In the genomic region with DNA sequence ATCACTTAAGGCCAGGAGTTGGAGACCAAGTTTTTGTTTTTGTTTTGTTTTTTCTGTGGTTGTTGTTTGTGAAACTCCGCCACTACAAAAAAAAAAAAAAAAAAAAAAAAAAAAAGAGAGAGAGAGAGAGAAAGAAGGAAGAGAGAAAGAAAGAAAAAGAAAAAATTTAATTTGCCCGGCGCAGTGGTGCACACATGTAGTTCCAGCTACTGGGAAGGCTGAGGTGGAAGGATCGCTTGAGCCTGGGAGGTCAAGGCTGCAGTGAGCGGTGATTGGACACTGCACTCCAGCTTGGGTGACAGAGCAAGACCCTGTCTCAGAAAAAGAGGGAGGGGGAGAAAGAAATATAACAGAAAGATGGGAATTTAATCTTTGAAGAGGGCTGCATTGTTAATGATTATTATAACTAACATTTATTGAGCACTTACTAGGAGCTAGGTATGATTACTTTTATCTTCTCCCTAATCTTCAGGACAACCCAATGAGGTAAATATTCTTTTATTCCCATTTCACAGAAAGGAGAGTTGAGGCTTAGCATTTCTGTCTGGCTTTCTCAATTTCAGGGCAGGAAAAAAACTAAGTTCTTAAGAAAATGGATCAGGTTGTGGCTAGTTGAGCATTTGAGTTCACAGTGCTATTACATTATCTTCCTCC, we compare ENCODE assay signal across 8 cellular contexts. TPM values are rescaled to one million over a fixed set of nuclear protein-coding genes. Genes with fewer than 3 reads are reported as not detected.
DNase-seq lines count a peak whose midpoint lies in the region; ATAC-seq and TF ChIP-seq lines count a peak whose summit lies in the region.

No MANE protein-coding gene starts in this region.

- peak overlapping the region; percentile 87 to 98 for H3K27ac Mint-ChIP-seq in natural killer cell treated with Interleukin-12 subunit alpha and Interleukin-12 subunit beta and Interleukin-15 and Interleukin-18, amount 100 ng/mL, for 72 hours

- DNase-seq in AG04450 (ENCODE audit: low read depth, low spot score) (no peak), caudate nucleus (lab: John Stamatoyannopoulos, UW) (no peak), midbrain (lab: John Stamatoyannopoulos, UW) (no peak), GM10266 (ENCODE audit: extremely low spot score) (no peak), NCI-H2107 treated with DMSO at 0.1 percent for 48 hours (lab: John Stamatoyannopoulos, UW; ENCODE audit: unreplicated experiment) (no peak), AML-193 (lab: John Stamatoyannopoulos, UW) (no peak)
- DNase-seq in natural killer cell treated with Interleukin-12 subunit alpha and Interleukin-12 subunit beta and Interleukin-15 and Interleukin-18, amount 100 ng/mL, for 72 hours (ENCODE audit: low spot score), result no peak

- no peaks in the 10 kb centered on the region for H3K9me3 Mint-ChIP-seq in natural killer cell treated with Interleukin-12 subunit alpha and Interleukin-12 subunit beta and Interleukin-15 and Interleukin-18, amount 100 ng/mL, for 72 hours

- H3K4me3 ChIP-seq in AG04450 (ENCODE audit: low read depth, low read length), result peak overlapping the region; percentile 77
- H3K4me3 ChIP-seq in HUES48 (ENCODE audit: low read depth, low read length), result peak overlapping the region; percentile 97

- no peaks in the 10 kb centered on the region for H3K9me3 ChIP-seq in AG04450 (ENCODE audit: control insufficient read depth, insufficient read depth, low read length)
- no peaks in the 10 kb centered on the region for H3K9me3 ChIP-seq in HUES48 (ENCODE audit: control insufficient read depth, insufficient read depth, low read length)

- H3K36me3 ChIP-seq in HUES48 (ENCODE audit: control insufficient read depth, insufficient read depth, low read length), result peaks cover 43% of the 10 kb centered on the region

- H3K9ac ChIP-seq in HUES48 (ENCODE audit: low read depth, low read length), result no peak overlapping the region

- CTCF ChIA-PET in AG04450 (lab: Charles Lee), result interaction anchor here (0.9 to 3.8 kb wide), 4 partner anchors 9 to 583 kb away, joined by 3 to 47 read pairs (median 8); partner anchors contain the start of gene LSM11

- H3K4me1 Mint-ChIP-seq in natural killer cell treated with Interleukin-12 subunit alpha and Interleukin-12 subunit beta and Interleukin-15 and Interleukin-18, amount 100 ng/mL, for 72 hours (ENCODE audit: low read depth in 2 of 2), result peaks cover 15 to 19% of the 10 kb centered on the region in 2 donors

- no peaks in the 10 kb centered on the region for H3K27me3 ChIP-seq in AG04450 (ENCODE audit: control insufficient read depth, insufficient read depth, low read length)
- H3K27me3 ChIP-seq in HUES48 (ENCODE audit: control insufficient read depth, insufficient read depth, low read length), result no peaks in the 10 kb centered on the region

- no peak for TF ChIP-seq CTCF in AG04450 (IDR thresholded peaks at IDR 0.05; ENCODE audit: low read depth, low read length)
- no peak for TF ChIP-seq CTCF in GM10266 (IDR thresholded peaks at IDR 0.05; ENCODE audit: control insufficient read depth, insufficient read depth, low read depth, missing control alignments)

- H3K36me3 Mint-ChIP-seq in natural killer cell treated with Interleukin-12 subunit alpha and Interleukin-12 subunit beta and Interleukin-15 and Interleukin-18, amount 100 ng/mL, for 72 hours, result peaks cover 6% of the 10 kb centered on the region

- no peak for ATAC-seq in natural killer cell treated with Interleukin-12 subunit alpha and Interleukin-12 subunit beta and Interleukin-15 and Interleukin-18, amount 100 ng/mL, for 72 hours

- no peaks in the 10 kb centered on the region for H3K27me3 Mint-ChIP-seq in natural killer cell treated with Interleukin-12 subunit alpha and Interleukin-12 subunit beta and Interleukin-15 and Interleukin-18, amount 100 ng/mL, for 72 hours

- H3K4me3 Mint-ChIP-seq in natural killer cell treated with Interleukin-12 subunit alpha and Interleukin-12 subunit beta and Interleukin-15 and Interleukin-18, amount 100 ng/mL, for 72 hours, result peak overlapping the region; percentile 91

- POLR2A ChIA-PET in AG04450 (lab: Yijun Ruan, JAX), result interaction anchor here (0.8 to 1.1 kb wide), 4 partner anchors 13 to 590 kb away, joined by 3 to 5 read pairs (median 4); partner anchors contain the start of genes ADAM19 and MED7

- no peak overlapping the region for H3K27ac ChIP-seq in AG04450 (ENCODE audit: low read depth, low read length)
- H3K27ac ChIP-seq in HUES48 (ENCODE audit: low read depth, low read length), result no peak overlapping the region
- H3K27ac ChIP-seq in caudate nucleus (ENCODE audit: low read depth, low read length), result peak overlapping the region; percentile 97

- H3K4me1 ChIP-seq in HUES48 (ENCODE audit: control insufficient read depth, insufficient read depth, low read length), result peaks cover 6% of the 10 kb centered on the region

RNA-seq across cellular contexts. Expression of gene THG1L, which starts 1.0 kb away (rescaled TPM):
- polyA plus RNA-seq in AG04450 (2011; rRNA removed), result 18.6 and 21.0 TPM in 2 replicates
- polyA minus RNA-seq in AG04450 (2011; rRNA and poly(A)+ RNA removed), result 25.8 and 36.4 TPM in 2 replicates
- total RNA-seq in natural killer cell treated with Interleukin-12 subunit alpha and Interleukin-12 subunit beta and Interleukin-15 and Interleukin-18, amount 100 ng/mL, for 72 hours, result 10 to 100 TPM; 15.7 to 18.9 TPM

RNA-seq across cellular contexts. Expression of gene LSM11, which starts 11.3 kb away (rescaled TPM):
- polyA plus RNA-seq in AG04450 (2011; rRNA removed), result 1.8 and 2.5 TPM in 2 replicates
- 1.9 and 2.6 TPM in 2 replicates for polyA minus RNA-seq in AG04450 (2011; rRNA and poly(A)+ RNA removed)
- 1 to 10 TPM; 4.5 to 7.9 TPM for total RNA-seq in natural killer cell treated with Interleukin-12 subunit alpha and Interleukin-12 subunit beta and Interleukin-15 and Interleukin-18, amount 100 ng/mL, for 72 hours
